In the genomic region with DNA sequence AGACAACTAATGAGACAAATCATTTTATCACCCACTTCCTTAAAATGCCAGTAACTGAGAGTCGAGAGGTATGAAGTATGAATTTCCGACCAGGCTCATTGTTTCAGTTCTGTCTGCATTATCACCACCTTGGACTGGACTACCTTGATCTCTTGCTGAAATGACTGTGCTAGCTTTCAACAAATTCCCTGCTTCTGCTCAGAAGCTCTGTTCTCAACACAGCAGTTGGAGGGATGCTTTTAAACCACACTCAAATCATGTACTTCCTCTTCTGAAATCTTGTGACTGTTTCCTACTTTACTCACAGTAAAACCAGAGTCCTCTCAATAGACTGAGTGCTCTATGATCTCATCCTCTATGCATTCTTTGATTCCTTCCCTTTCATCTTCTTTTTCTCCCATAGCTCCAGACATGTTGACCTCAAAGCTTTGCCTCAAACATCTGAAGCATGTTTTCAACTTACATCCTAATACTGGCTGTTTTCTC, we compare ENCODE assay signal across 9 cellular contexts.
DNase-seq lines count a peak whose midpoint lies in the region; ATAC-seq and TF ChIP-seq lines count a peak whose summit lies in the region.
"Had no signal": no experiment of that assay in that cellular context is flagged by ENCODE, and none has a peak within 500 bp of the region (broad histone marks: within the 10 kb centered on the region; RNA-seq: fewer than 3 reads in every experiment).

No MANE protein-coding gene starts in this region.

- H3K27me3 ChIP-seq in neural progenitor cell, result no peaks in the 10 kb centered on the region

- no peak for TF ChIP-seq CTCF in neural progenitor cell (IDR thresholded peaks at IDR 0.05)

- DNase-seq in SKM-1 treated with dmso at 0.1 percent for 144 hours (lab: John Stamatoyannopoulos, UW; ENCODE audit: unreplicated experiment), result peak; percentile 51
- DNase-seq in neural progenitor cell (ENCODE audit: low spot score), result no peak
- DNase-seq in T-helper 2 cell treated with Interferon-gamma antibody and Interleukin-4, amounts not matched to agents 5 μg/mL and 100 μg/mL, for 36 hours (ENCODE audit: low spot score), result no peak
- DNase-seq in NCI-H526 treated with DMSO at 0.1 percent for 48 hours (lab: John Stamatoyannopoulos, UW), result no peak
- DNase-seq in GF-D8 (lab: John Stamatoyannopoulos, UW), result no peak
- DNase-seq in NCI-H146 treated with DMSO at 0.1 percent for 48 hours (lab: John Stamatoyannopoulos, UW; ENCODE audit: unreplicated experiment), result no peak

- H3K4me1 ChIP-seq in neural progenitor cell, result peaks cover 7% of the 10 kb centered on the region

- H3K9ac ChIP-seq in neural progenitor cell, result no peak overlapping the region

- H3K4me3 ChIP-seq in neural progenitor cell, result no peak overlapping the region

- no peak overlapping the region for H3K27ac Mint-ChIP-seq in neural progenitor cell
- H3K27ac Mint-ChIP-seq in T-helper 2 cell treated with Interferon-gamma antibody and Interleukin-4, amounts not matched to agents 5 μg/mL and 100 μg/mL, for 36 hours, result no peak overlapping the region

- H3K27me3 Mint-ChIP-seq in neural progenitor cell (ENCODE audit: insufficient read depth, low read depth), result peaks cover 2% of the 10 kb centered on the region
- no peaks in the 10 kb centered on the region for H3K27me3 Mint-ChIP-seq in T-helper 2 cell treated with Interferon-gamma antibody and Interleukin-4, amounts not matched to agents 5 μg/mL and 100 μg/mL, for 36 hours (ENCODE audit: low read depth)

- no peaks in the 10 kb centered on the region for H4K20me1 ChIP-seq in neural progenitor cell (ENCODE audit: low read depth)

- H3F3A ChIP-seq in neural progenitor cell (ENCODE audit: low read depth), result peaks cover 6% of the 10 kb centered on the region

- H3K9me3 ChIP-seq in neural progenitor cell (ENCODE audit: low read depth), result no peaks in the 10 kb centered on the region

- H2AFZ ChIP-seq in neural progenitor cell (replicated peaks), result peak overlapping the region; percentile 12

- H3K9me3 Mint-ChIP-seq in neural progenitor cell, result peaks cover 7% of the 10 kb centered on the region
- H3K9me3 Mint-ChIP-seq in T-helper 2 cell treated with Interferon-gamma antibody and Interleukin-4, amounts not matched to agents 5 μg/mL and 100 μg/mL, for 36 hours, result no peaks in the 10 kb centered on the region

- no peak overlapping the region for H3K27ac ChIP-seq in neural progenitor cell

- no peak overlapping the region for H3K4me2 ChIP-seq in neural progenitor cell

- ATAC-seq in GM18861 (IDR thresholded peaks at IDR 0.05; ENCODE audit: unreplicated experiment), result peak; percentile 91
- peak; percentile 91 for ATAC-seq in HG02885 (IDR thresholded peaks at IDR 0.05; ENCODE audit: poor library complexity, unreplicated experiment)
- ATAC-seq: HCT116 had no signal

- H3K4me3 Mint-ChIP-seq in neural progenitor cell, result no peak overlapping the region
- no peak overlapping the region for H3K4me3 Mint-ChIP-seq in T-helper 2 cell treated with Interferon-gamma antibody and Interleukin-4, amounts not matched to agents 5 μg/mL and 100 μg/mL, for 36 hours

- H3K36me3 ChIP-seq in neural progenitor cell, result no peaks in the 10 kb centered on the region

- peaks cover 15% of the 10 kb centered on the region for H3K4me1 Mint-ChIP-seq in neural progenitor cell
- H3K4me1 Mint-ChIP-seq in T-helper 2 cell treated with Interferon-gamma antibody and Interleukin-4, amounts not matched to agents 5 μg/mL and 100 μg/mL, for 36 hours (ENCODE audit: low read depth), result no peaks in the 10 kb centered on the region

- H3K79me2 ChIP-seq in neural progenitor cell (ENCODE audit: low read depth), result no peaks in the 10 kb centered on the region

- H3K36me3 Mint-ChIP-seq in neural progenitor cell, result no peaks in the 10 kb centered on the region
- no peaks in the 10 kb centered on the region for H3K36me3 Mint-ChIP-seq in T-helper 2 cell treated with Interferon-gamma antibody and Interleukin-4, amounts not matched to agents 5 μg/mL and 100 μg/mL, for 36 hours (ENCODE audit: low read depth)
